8 cellular contexts compared by ENCODE assay signal in the genomic region with DNA sequence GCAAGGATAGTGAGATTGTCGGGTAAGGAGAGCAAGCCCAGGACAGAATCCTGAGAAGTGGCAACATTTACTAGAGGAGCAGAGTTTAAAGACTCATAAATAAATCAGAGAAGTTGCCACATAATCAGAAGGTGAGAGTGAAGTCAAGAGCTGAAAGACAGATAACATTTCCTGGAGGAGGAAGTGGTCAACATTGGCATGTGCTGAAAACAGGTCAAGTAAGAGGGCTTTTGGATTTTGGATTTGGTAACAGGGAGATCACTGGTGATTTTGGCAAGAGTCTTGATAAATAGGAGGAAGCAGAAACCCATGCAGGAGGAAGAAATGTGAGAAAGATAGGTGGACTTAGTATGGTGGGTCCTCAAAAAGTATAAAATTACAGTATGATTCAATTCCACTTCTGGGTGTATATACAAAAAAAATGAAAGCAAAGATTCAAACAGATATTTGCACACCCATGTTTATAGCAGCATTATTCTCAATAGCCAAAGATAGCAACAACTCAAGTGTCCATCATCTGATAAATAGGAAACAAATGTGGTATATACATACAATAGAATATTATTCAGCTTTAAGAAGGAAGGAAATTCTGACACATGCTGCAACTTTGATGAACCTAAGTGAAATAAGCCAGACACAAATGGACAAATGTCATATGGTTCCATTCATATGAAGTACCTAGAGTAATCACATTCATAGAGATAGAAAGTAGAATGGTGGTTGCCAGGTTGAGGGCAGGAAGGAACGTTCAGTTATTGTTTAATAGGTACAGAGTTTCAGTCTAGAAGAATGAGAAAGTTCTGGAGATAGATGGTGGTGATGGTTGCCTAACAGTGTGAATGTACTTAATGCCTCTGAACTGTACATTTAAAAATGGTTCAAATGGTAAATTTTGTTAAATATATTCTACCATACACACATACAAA. TPM values are rescaled to one million over a fixed set of nuclear protein-coding genes. Genes with fewer than 3 reads are reported as not detected.
A peak's percentile ranks its signal among the peaks of the same experiment; 100 is the strongest.
DNase-seq lines count a peak whose midpoint lies in the region; ATAC-seq and TF ChIP-seq lines count a peak whose summit lies in the region.

No MANE protein-coding gene starts in this region.

- CTCF ChIA-PET in activated CD4-positive, alpha-beta T cell treated with anti-CD3 and anti-CD28 coated beads for 36 hours (lab: Charles Lee) = interaction anchor here (1.3 kb wide), 1 partner anchor 24 kb away, joined by 3 read pairs; no protein-coding TSS in a partner anchor

- H3K27me3 Mint-ChIP-seq in activated CD4-positive, alpha-beta T cell treated with anti-CD3 and anti-CD28 coated beads for 36 hours = no peaks in the 10 kb centered on the region
- no peaks in the 10 kb centered on the region for H3K27me3 Mint-ChIP-seq in T-helper 17 cell

- no peak for DNase-seq in activated CD4-positive, alpha-beta T cell treated with anti-CD3 and anti-CD28 coated beads for 36 hours
- no peak for DNase-seq in activated CD4-positive, alpha-beta T cell treated with anti-CD3 and anti-CD28 coated beads for 48 hours
- DNase-seq in T-helper 17 cell (no peak), spleen (no peak), superior temporal gyrus (ENCODE audit: extremely low spot score) (no peak), islet precursor cell (no peak), right cardiac atrium (no peak)

- ATAC-seq in activated CD4-positive, alpha-beta T cell treated with anti-CD3 and anti-CD28 coated beads for 36 hours = peak; percentile 50
- ATAC-seq in HG03139 (IDR thresholded peaks at IDR 0.05; ENCODE audit: unreplicated experiment) (peak; percentile 53), T-helper 17 cell (peak; percentile 17), right cardiac atrium (no peak)

- no peaks in the 10 kb centered on the region for H3K36me3 ChIP-seq in spleen

- peaks cover 61% of the 10 kb centered on the region for H3K4me1 Mint-ChIP-seq in activated CD4-positive, alpha-beta T cell treated with anti-CD3 and anti-CD28 coated beads for 36 hours
- H3K4me1 Mint-ChIP-seq in T-helper 17 cell = peaks cover 41% of the 10 kb centered on the region

- no peak overlapping the region for H3K4me3 ChIP-seq in spleen
- no peak overlapping the region for H3K4me3 ChIP-seq in right cardiac atrium (ENCODE audit: low read length)

- peak overlapping the region; percentile 95 for H3K27ac Mint-ChIP-seq in activated CD4-positive, alpha-beta T cell treated with anti-CD3 and anti-CD28 coated beads for 36 hours
- H3K27ac Mint-ChIP-seq in T-helper 17 cell = peak overlapping the region; percentile 98

- peaks cover 3% of the 10 kb centered on the region for H3K9me3 Mint-ChIP-seq in activated CD4-positive, alpha-beta T cell treated with anti-CD3 and anti-CD28 coated beads for 36 hours (ENCODE audit: low read depth)

- 23 to 32% (median 28%) methylated on average over 2 of the region's 2 CpGs for WGBS in spleen, 5 donors
- WGBS in right cardiac atrium = 63% methylated on average over 2 of the region's 2 CpGs

- H3K9me3 ChIP-seq in T-helper 17 cell (ENCODE audit: control insufficient read depth, low read length, poor library complexity, severe bottlenecking) (no peaks in the 10 kb centered on the region), spleen (no peaks in the 10 kb centered on the region), right cardiac atrium (ENCODE audit: control insufficient read depth, low read length) (no peaks in the 10 kb centered on the region)

- peaks cover 22 to 81% (median 54%) of the 10 kb centered on the region in 6 donors for H3K4me1 ChIP-seq in spleen
- no peaks in the 10 kb centered on the region for H3K4me1 ChIP-seq in right cardiac atrium (ENCODE audit: control insufficient read depth, insufficient read depth, low read length)

- TF ChIP-seq POLR2A in spleen (IDR thresholded peaks at IDR 0.05) = no peak

- H3K27me3 ChIP-seq in spleen (replicated peaks in 1 of 7) (no peaks in the 10 kb centered on the region), right cardiac atrium (ENCODE audit: control insufficient read depth, insufficient read depth) (no peaks in the 10 kb centered on the region)

- peak overlapping the region; percentile 88 for H3K4me3 Mint-ChIP-seq in activated CD4-positive, alpha-beta T cell treated with anti-CD3 and anti-CD28 coated beads for 36 hours
- peak overlapping the region; percentile 95 for H3K4me3 Mint-ChIP-seq in T-helper 17 cell

- intact Hi-C loops in activated CD4-positive, alpha-beta T cell treated with anti-CD3 and anti-CD28 coated beads for 36 hours (cut with DNase I, micrococcal nuclease) = loop anchor here (2.0 to 10.0 kb wide), 7 partner anchors 17 to 1037 kb away; a partner anchor contains a TSS
- intact Hi-C loops in spleen (cut with DNase I; ENCODE audit: low total_unique reads) (no loop called here), right cardiac atrium (cut with DNase I) (no loop called here)

- no peak for TF ChIP-seq CTCF in spleen (IDR thresholded peaks at IDR 0.05 in 8 of 11, conservative IDR thresholded peaks at IDR 0.05 in 3 of 11)

- POLR2A ChIA-PET in activated CD4-positive, alpha-beta T cell treated with anti-CD3 and anti-CD28 coated beads for 36 hours (lab: Charles Lee) = interaction anchor here (0.8 to 1.0 kb wide), 3 partner anchors 24 to 37 kb away, joined by 3 read pairs; no protein-coding TSS in a partner anchor

- H3K27ac ChIP-seq in spleen (peak overlapping the region; percentile 11 to 89 (median 85)), right cardiac atrium (ENCODE audit: low read length) (no peak overlapping the region)

- H3K36me3 Mint-ChIP-seq in activated CD4-positive, alpha-beta T cell treated with anti-CD3 and anti-CD28 coated beads for 36 hours (ENCODE audit: low read depth) = peaks cover 12% of the 10 kb centered on the region
- H3K36me3 Mint-ChIP-seq in T-helper 17 cell (ENCODE audit: low read depth) = no peaks in the 10 kb centered on the region

RNA-seq across cellular contexts. Expression of a gene that starts 27.3 kb away (rescaled TPM):
- total RNA-seq in activated CD4-positive, alpha-beta T cell treated with anti-CD3 and anti-CD28 coated beads for 36 hours = 100 to 1,000 TPM; 317 to 481 TPM
- total RNA-seq in T-helper 17 cell (100 to 1,000 TPM; 641 to 725 TPM), spleen (100 to 1,000 TPM; 288 to 491 (median 355) TPM), right cardiac atrium (100 to 1,000 TPM; 142 to 160 (median 154) TPM)
- polyA plus RNA-seq in spleen (10 to 100 TPM; 64.7 to 66.3 (median 64.7) TPM), right cardiac atrium (52.7 TPM)

Comparison
In these comparisons a context has a peak if more than half of its experiments do, and no peak if none do; other contexts are left out.
1. ATAC-seq: peak in activated CD4-positive, alpha-beta T cell treated with anti-CD3 and anti-CD28 coated beads for 36 hours (single experiment), HG03139 (single experiment) and T-helper 17 cell (single experiment); none in right cardiac atrium (0 of 2).
2. intact Hi-C loops: an anchor here in activated CD4-positive, alpha-beta T cell treated with anti-CD3 and anti-CD28 coated beads for 36 hours (2.0 to 10.0 kb wide); none called in spleen and right cardiac atrium.